In the genomic region with DNA sequence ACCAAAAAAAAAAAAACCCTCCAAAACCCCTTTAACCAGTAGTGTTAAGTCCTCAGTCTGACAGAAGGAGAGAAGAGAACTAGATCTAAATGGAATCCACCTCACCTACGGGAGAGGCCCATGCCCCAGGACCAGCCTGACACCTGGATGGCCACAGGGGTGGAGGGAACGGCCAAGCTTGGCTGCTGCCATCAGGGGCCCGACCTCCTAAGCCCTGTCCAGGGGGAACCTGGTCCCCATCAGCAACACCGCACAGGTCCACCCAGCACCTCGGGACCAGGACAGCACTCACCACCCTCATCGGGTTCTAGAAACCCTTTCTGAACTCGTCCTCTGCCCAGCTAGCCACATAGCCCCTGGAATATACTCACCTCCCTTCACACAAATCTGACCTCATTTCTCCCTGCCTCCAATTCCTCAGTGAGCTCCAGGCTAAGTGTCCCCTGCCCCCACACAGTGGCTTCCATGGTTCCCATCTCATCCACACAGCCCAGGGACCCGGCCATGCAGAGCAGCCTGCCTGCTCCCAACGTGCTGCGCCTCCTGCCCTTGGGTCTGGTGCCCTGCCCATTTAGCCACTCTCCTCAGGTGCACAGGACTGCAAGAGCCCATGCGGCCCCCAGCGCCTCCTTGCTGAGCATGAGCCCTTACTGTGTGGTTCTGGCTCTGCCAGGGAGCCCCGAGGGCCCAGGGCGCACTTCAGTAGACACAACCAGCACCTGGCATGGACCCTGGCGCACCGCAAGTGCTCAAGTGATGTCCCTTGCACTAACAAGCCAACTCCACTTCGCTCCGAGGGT, we compare ENCODE assay signal across 14 cellular contexts. TPM values are rescaled to one million over a fixed set of nuclear protein-coding genes. Genes with fewer than 3 reads are reported as not detected.
DNase-seq lines count a peak whose midpoint lies in the region; ATAC-seq and TF ChIP-seq lines count a peak whose summit lies in the region.
"Had no signal": no experiment of that assay in that cellular context is flagged by ENCODE, and none has a peak within 500 bp of the region (broad histone marks: within the 10 kb centered on the region; RNA-seq: fewer than 3 reads in every experiment).

No MANE protein-coding gene starts in this region.

- no peak overlapping the region for H3K4me3 ChIP-seq in BLaER1 treated with 17β-estradiol and CSF1 and Interleukin-3, amounts not matched to agents 10 nM and 100 nM
- H3K4me3 ChIP-seq in CD4-positive, alpha-beta memory T cell (ENCODE audit: low read length in 2 of 2) = no peak overlapping the region
- H3K4me3 ChIP-seq in coronary artery = no peak overlapping the region

- CTCF ChIA-PET in CD4-positive, alpha-beta memory T cell (lab: Charles Lee; ENCODE audit: partially characterized antibody) = interaction anchor here (0.6 to 5.5 kb wide), 18 partner anchors 11 to 303 kb away, joined by 3 to 37 read pairs (median 5); no protein-coding TSS in a partner anchor

- intact Hi-C loops in CD4-positive, alpha-beta memory T cell (cut with micrococcal nuclease) = no loop called here

- H3K9me3 Mint-ChIP-seq in CD4-positive, alpha-beta memory T cell = peaks cover 0 to 3% (median 0%) of the 10 kb centered on the region in 8 donors
- no peaks in the 10 kb centered on the region for H3K9me3 Mint-ChIP-seq in activated T-helper 17 cell treated with anti-CD3 and anti-CD28 coated beads, Interleukin-2, amount 50 U/mL, for 72 hours
- H3K9me3 Mint-ChIP-seq in mesothelial cell of epicardium = no peaks in the 10 kb centered on the region

- no peaks in the 10 kb centered on the region for H3K9me3 ChIP-seq in BLaER1 treated with 17β-estradiol and CSF1 and Interleukin-3, amounts not matched to agents 10 nM and 100 nM (replicated peaks in 1 of 11)
- no peaks in the 10 kb centered on the region for H3K9me3 ChIP-seq in CD4-positive, alpha-beta memory T cell (ENCODE audit: control insufficient read depth in 1 of 2, low read length in 2 of 2)
- H3K9me3 ChIP-seq: neutrophil had no signal

- H3K4me1 Mint-ChIP-seq in CD4-positive, alpha-beta memory T cell = peaks cover 49 to 79% (median 69%) of the 10 kb centered on the region in 4 donors
- H3K4me1 Mint-ChIP-seq in activated T-helper 17 cell treated with anti-CD3 and anti-CD28 coated beads, Interleukin-2, amount 50 U/mL, for 72 hours = peaks cover 51% of the 10 kb centered on the region
- peaks cover 8% of the 10 kb centered on the region for H3K4me1 Mint-ChIP-seq in mesothelial cell of epicardium

- peak overlapping the region in 2 of 8 donors; percentile 23 to 36 for H3K4me3 Mint-ChIP-seq in CD4-positive, alpha-beta memory T cell
- peak overlapping the region; percentile 69 for H3K4me3 Mint-ChIP-seq in activated T-helper 17 cell treated with anti-CD3 and anti-CD28 coated beads, Interleukin-2, amount 50 U/mL, for 72 hours
- H3K4me3 Mint-ChIP-seq in mesothelial cell of epicardium = no peak overlapping the region
- H3K4me3 Mint-ChIP-seq: activated naive CD8-positive, alpha-beta T cell had no signal

- peaks cover 62 to 86% of the 10 kb centered on the region in 2 donors for H3K36me3 Mint-ChIP-seq in CD4-positive, alpha-beta memory T cell
- peaks cover 100% of the 10 kb centered on the region for H3K36me3 Mint-ChIP-seq in activated T-helper 17 cell treated with anti-CD3 and anti-CD28 coated beads, Interleukin-2, amount 50 U/mL, for 72 hours (ENCODE audit: low read depth)
- peaks cover 52% of the 10 kb centered on the region for H3K36me3 Mint-ChIP-seq in mesothelial cell of epicardium

- H3K27ac ChIP-seq in BLaER1 treated with 17β-estradiol and CSF1 and Interleukin-3, amounts not matched to agents 10 nM and 100 nM = peak overlapping the region in 6 of 11 experiments; percentile 1 to 43 (median 38); a peak in 6 of 22 replicates
- no peak overlapping the region for H3K27ac ChIP-seq in CD4-positive, alpha-beta memory T cell (ENCODE audit: low read depth, low read length)
- H3K27ac ChIP-seq in coronary artery = no peak overlapping the region
- H3K27ac ChIP-seq: neutrophil had no signal

- H3K27me3 Mint-ChIP-seq in CD4-positive, alpha-beta memory T cell = no peaks in the 10 kb centered on the region
- H3K27me3 Mint-ChIP-seq in activated T-helper 17 cell treated with anti-CD3 and anti-CD28 coated beads, Interleukin-2, amount 50 U/mL, for 72 hours = no peaks in the 10 kb centered on the region
- no peaks in the 10 kb centered on the region for H3K27me3 Mint-ChIP-seq in mesothelial cell of epicardium (ENCODE audit: low read depth)
- H3K27me3 Mint-ChIP-seq: activated naive CD8-positive, alpha-beta T cell had no signal

- H3K36me3 ChIP-seq in BLaER1 treated with 17β-estradiol and CSF1 and Interleukin-3, amounts not matched to agents 10 nM and 100 nM = peaks cover 74 to 92% (median 81%) of the 10 kb centered on the region in 11 experiments
- peaks cover 64% of the 10 kb centered on the region for H3K36me3 ChIP-seq in CD4-positive, alpha-beta memory T cell (ENCODE audit: insufficient read depth, low read length)

- POLR2A ChIA-PET in CD4-positive, alpha-beta memory T cell (lab: Charles Lee; ENCODE audit: partially characterized antibody) = interaction anchor here (0.7 to 9.0 kb wide), 7 partner anchors 10 to 64 kb away, joined by 3 to 81 read pairs (median 8); partner anchors contain the start of gene CYTH1

- no peak for ATAC-seq in activated T-helper 17 cell treated with anti-CD3 and anti-CD28 coated beads, Interleukin-2, amount 50 U/mL, for 72 hours (replicated peaks)

- DNase-seq in CD4-positive, alpha-beta memory T cell = no peak
- DNase-seq in mesothelial cell of epicardium (ENCODE audit: low spot score in 2 of 2, unreplicated experiment in 2 of 2) (no peak), NCI-H2171 (lab: John Stamatoyannopoulos, UW) (no peak), NCI-H1105 treated with DMSO at 0.1 percent for 48 hours (lab: John Stamatoyannopoulos, UW) (no peak), coronary artery (ENCODE audit: low spot score) (no peak)
- DNase-seq: effector CD4-positive, alpha-beta T cell; mammary epithelial cell; NCI-H1930; NCI-H510A treated with DMSO at 0.1 percent for 48 hours; stimulated activated CD4-positive, alpha-beta T cell treated with anti-CD3 and anti-CD28 coated beads, Interleukin-2, amount 100 ng/mL, for 48 hours had no signal

- no peaks in the 10 kb centered on the region for H3K27me3 ChIP-seq in BLaER1 treated with 17β-estradiol and CSF1 and Interleukin-3, amounts not matched to agents 10 nM and 100 nM
- no peaks in the 10 kb centered on the region for H3K27me3 ChIP-seq in CD4-positive, alpha-beta memory T cell (ENCODE audit: insufficient read depth, low read length)
- H3K27me3 ChIP-seq: neutrophil had no signal

- peak overlapping the region; percentile 42 to 98 (median 79) for H3K27ac Mint-ChIP-seq in CD4-positive, alpha-beta memory T cell
- H3K27ac Mint-ChIP-seq in activated T-helper 17 cell treated with anti-CD3 and anti-CD28 coated beads, Interleukin-2, amount 50 U/mL, for 72 hours = peak overlapping the region; percentile 88
- H3K27ac Mint-ChIP-seq in mesothelial cell of epicardium = peak overlapping the region; percentile 39

- peaks cover 13 to 100% (median 47%) of the 10 kb centered on the region in 11 experiments; a peak in 18 of 22 replicates for H4K20me1 ChIP-seq in BLaER1 treated with 17β-estradiol and CSF1 and Interleukin-3, amounts not matched to agents 10 nM and 100 nM

- peak overlapping the region in 5 of 11 experiments; percentile 1 to 45 (median 25); a peak in 3 of 22 replicates for H3K9ac ChIP-seq in BLaER1 treated with 17β-estradiol and CSF1 and Interleukin-3, amounts not matched to agents 10 nM and 100 nM

- peaks cover 96 to 100% (median 99%) of the 10 kb centered on the region in 10 experiments for H3K4me1 ChIP-seq in BLaER1 treated with 17β-estradiol and CSF1 and Interleukin-3, amounts not matched to agents 10 nM and 100 nM
- peaks cover 51% of the 10 kb centered on the region for H3K4me1 ChIP-seq in CD4-positive, alpha-beta memory T cell (ENCODE audit: insufficient read depth, low read length)

- TF ChIP-seq CTCF in mesothelial cell of epicardium (IDR thresholded peaks at IDR 0.05; ENCODE audit: unreplicated experiment) = no peak
- no peak for TF ChIP-seq CTCF in coronary artery (IDR thresholded peaks at IDR 0.05)

- peak overlapping the region; percentile 32 to 90 (median 69) for H3K4me2 ChIP-seq in BLaER1 treated with 17β-estradiol and CSF1 and Interleukin-3, amounts not matched to agents 10 nM and 100 nM

RNA-seq across cellular contexts. Expression of gene CYTH1, which starts 18.3 kb away (rescaled TPM):
- total RNA-seq in CD4-positive, alpha-beta memory T cell = 100 to 1,000 TPM; 380 to 390 TPM
- 100 to 1,000 TPM; 271 to 370 TPM for polyA plus RNA-seq in CD4-positive, alpha-beta memory T cell
- 100 to 1,000 TPM; 173 to 195 TPM for total RNA-seq in activated T-helper 17 cell treated with anti-CD3 and anti-CD28 coated beads, Interleukin-2, amount 50 U/mL, for 72 hours
- total RNA-seq in mesothelial cell of epicardium = 40.3 to 44.3 TPM (median 42.8 TPM) in 3 replicates

RNA-seq across cellular contexts. Expression of gene USP36, which starts 40.3 kb away (rescaled TPM):
- 100 to 1,000 TPM; 181 to 183 TPM for total RNA-seq in CD4-positive, alpha-beta memory T cell
- 10 to 100 TPM; 35.4 to 55.1 TPM for polyA plus RNA-seq in CD4-positive, alpha-beta memory T cell
- 100 to 1,000 TPM in 1 of 2 donors, 10 to 100 TPM in 1; 95.3 to 139 TPM for total RNA-seq in activated T-helper 17 cell treated with anti-CD3 and anti-CD28 coated beads, Interleukin-2, amount 50 U/mL, for 72 hours
- 62.0 to 63.0 TPM (median 62.5 TPM) in 3 replicates for total RNA-seq in mesothelial cell of epicardium

Comparison
In these comparisons a context has a peak if more than half of its experiments do, and no peak if none do; other contexts are left out.
1. H3K27ac ChIP-seq: peak in BLaER1 treated with 17β-estradiol and CSF1 and Interleukin-3, amounts not matched to agents 10 nM and 100 nM (6 of 11); none in CD4-positive, alpha-beta memory T cell (single experiment) and coronary artery (0 of 2).
2. Peak in every context shown above with its lines, with median percentiles within 50 percentile points of each other: H3K27ac Mint-ChIP-seq.